8 cellular contexts compared by ENCODE assay signal in the genomic region with DNA sequence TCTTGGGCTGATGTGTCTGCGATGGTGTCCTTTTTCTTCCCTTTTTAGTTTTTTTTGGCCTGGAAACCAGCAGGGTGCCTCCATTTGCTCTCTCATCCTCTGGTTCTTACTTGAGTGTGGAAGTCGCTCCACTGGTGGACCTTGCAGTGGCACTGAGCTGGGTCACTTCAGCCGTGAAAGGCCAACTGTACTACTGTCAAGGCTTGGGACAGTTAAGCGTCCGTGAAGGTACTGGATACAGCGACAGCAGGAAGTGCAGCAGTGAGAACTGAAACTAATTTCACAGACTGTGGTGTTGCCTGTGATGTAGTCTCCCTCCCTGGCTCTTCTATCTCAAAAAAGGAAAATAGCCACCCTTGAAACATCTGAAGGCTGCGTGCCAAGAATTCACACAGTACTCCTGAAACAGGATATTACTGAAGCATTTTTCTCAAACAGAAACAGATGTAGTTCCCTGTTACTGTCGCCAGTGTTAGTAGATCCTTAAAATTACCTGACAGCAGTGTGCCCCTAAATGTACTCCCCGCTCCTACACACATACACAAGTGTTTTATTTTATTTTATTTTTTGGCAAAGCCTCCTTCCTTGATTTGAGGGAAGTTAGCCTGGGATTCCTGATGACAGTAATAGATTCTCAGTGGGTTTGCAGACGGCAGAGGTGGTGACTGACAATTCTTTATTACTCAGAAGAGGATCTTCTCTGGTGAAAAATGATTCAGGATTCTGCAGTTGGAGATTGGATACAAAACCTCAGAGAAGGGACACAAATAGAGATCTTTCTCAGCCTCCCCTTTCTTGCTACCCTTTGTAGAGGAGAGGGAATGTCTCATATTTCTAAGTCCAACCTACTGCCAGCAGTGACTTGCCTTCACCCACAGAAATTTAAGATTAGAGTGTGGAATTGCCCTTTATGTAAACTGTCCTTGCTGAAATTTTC. TPM values are rescaled to one million over a fixed set of nuclear protein-coding genes. Genes with fewer than 3 reads are reported as not detected.
DNase-seq lines count a peak whose midpoint lies in the region; ATAC-seq, FAIRE-seq and TF ChIP-seq lines count a peak whose summit lies in the region.

No MANE protein-coding gene starts in this region.

- H3K27ac Mint-ChIP-seq in activated naive CD8-positive, alpha-beta T cell treated with anti-CD3 and anti-CD28 coated beads for 36 hours: peak overlapping the region; percentile 94

- DNase-seq in GM18507 (ENCODE audit: extremely low spot score, insufficient read length, low read depth) (peak; percentile 36), NCI-H2171 treated with DMSO at 0.1 percent for 48 hours (lab: John Stamatoyannopoulos, UW) (peak; percentile 90), heart right ventricle (peak in 1 of 2 donors; percentile 84)
- DNase-seq in activated naive CD8-positive, alpha-beta T cell treated with anti-CD3 and anti-CD28 coated beads for 36 hours: peak; percentile 41
- DNase-seq in effector CD8-positive, alpha-beta T cell (lab: John Stamatoyannopoulos, UW): no peak

- H2AFZ ChIP-seq in ACC112 (ENCODE audit: low read length, unreplicated experiment): peak overlapping the region; percentile 7

- peak overlapping the region; percentile 35 for H3K9ac ChIP-seq in skeletal muscle satellite cell (ENCODE audit: low read depth, low read length)

- H3K79me2 ChIP-seq in ACC112 (ENCODE audit: control insufficient read depth, insufficient read depth, low read length, unreplicated experiment): peaks cover 72% of the 10 kb centered on the region

- peak in 1 of 9 donors; percentile 7 for TF ChIP-seq CTCF in heart right ventricle (IDR thresholded peaks at IDR 0.05)

- H3K9me3 ChIP-seq in heart right ventricle: no peaks in the 10 kb centered on the region
- no peaks in the 10 kb centered on the region for H3K9me3 ChIP-seq in skeletal muscle satellite cell (replicated peaks; ENCODE audit: low read length)

- peak overlapping the region; percentile 78 for H3K4me2 ChIP-seq in skeletal muscle satellite cell (ENCODE audit: low read length)

- no peaks in the 10 kb centered on the region for H3K27me3 Mint-ChIP-seq in activated naive CD8-positive, alpha-beta T cell treated with anti-CD3 and anti-CD28 coated beads for 36 hours

- peak overlapping the region; percentile 82 for H3K4me3 Mint-ChIP-seq in activated naive CD8-positive, alpha-beta T cell treated with anti-CD3 and anti-CD28 coated beads for 36 hours

- peaks cover 47% of the 10 kb centered on the region for H3K36me3 Mint-ChIP-seq in activated naive CD8-positive, alpha-beta T cell treated with anti-CD3 and anti-CD28 coated beads for 36 hours

- WGBS in heart right ventricle, 2 donors: 17 to 28% methylated on average over 10 of the region's 10 CpGs

- H3K4me1 Mint-ChIP-seq in activated naive CD8-positive, alpha-beta T cell treated with anti-CD3 and anti-CD28 coated beads for 36 hours: peaks cover 76% of the 10 kb centered on the region

- no peaks in the 10 kb centered on the region for H3K9me3 Mint-ChIP-seq in activated naive CD8-positive, alpha-beta T cell treated with anti-CD3 and anti-CD28 coated beads for 36 hours

- peak overlapping the region; percentile 71 for H3K27ac ChIP-seq in ACC112 (ENCODE audit: low read depth, low read length)
- peak overlapping the region; percentile 66 to 99 (median 80) for H3K27ac ChIP-seq in heart right ventricle

- peak overlapping the region; percentile 65 for H3K4me3 ChIP-seq in ACC112 (ENCODE audit: low read depth, low read length)
- peak overlapping the region in 6 of 10 donors; percentile 6 to 37 (median 26) for H3K4me3 ChIP-seq in heart right ventricle
- peak overlapping the region; percentile 55 for H3K4me3 ChIP-seq in skeletal muscle satellite cell (ENCODE audit: low read length)

- intact Hi-C loops in heart right ventricle (cut with DNase I): loop anchor here in 6 of 10 donors (5.0 to 10.0 kb wide), 3 partner anchors 37 to 59 kb away; no protein-coding TSS in a partner anchor

- ATAC-seq in HG02938 (IDR thresholded peaks at IDR 0.05; ENCODE audit: unreplicated experiment): peak; percentile 55
- peak in 7 of 8 donors; percentile 5 to 64 (median 53) for ATAC-seq in heart right ventricle

- H3K4me1 ChIP-seq in ACC112 (ENCODE audit: control insufficient read depth, insufficient read depth, low read length, unreplicated experiment) (peaks cover 49% of the 10 kb centered on the region), heart right ventricle (peaks cover 30 to 91% (median 84%) of the 10 kb centered on the region in 9 donors), skeletal muscle satellite cell (ENCODE audit: control insufficient read depth, insufficient read depth, low read length) (peaks cover 40% of the 10 kb centered on the region)

- FAIRE-seq in GM18507 (lab: Jason Lieb, UNC): peak; percentile 99

- no peaks in the 10 kb centered on the region for H3K36me3 ChIP-seq in ACC112 (ENCODE audit: insufficient read depth, low read length)
- peaks cover 0 to 15% (median 0%) of the 10 kb centered on the region in 9 donors for H3K36me3 ChIP-seq in heart right ventricle
- no peaks in the 10 kb centered on the region for H3K36me3 ChIP-seq in skeletal muscle satellite cell (ENCODE audit: insufficient read depth, low read length)

- no peaks in the 10 kb centered on the region for H3K27me3 ChIP-seq in ACC112 (ENCODE audit: insufficient read depth, low read length)
- H3K27me3 ChIP-seq in heart right ventricle: no peaks in the 10 kb centered on the region
- H3K27me3 ChIP-seq in skeletal muscle satellite cell (ENCODE audit: control insufficient read depth, insufficient read depth, low read length): no peaks in the 10 kb centered on the region

RNA-seq across cellular contexts. Expression of gene SUSD6, which starts 4.3 kb away (rescaled TPM):
- 10 to 100 TPM; 26.3 TPM for total RNA-seq in activated naive CD8-positive, alpha-beta T cell treated with anti-CD3 and anti-CD28 coated beads for 36 hours
- 10 to 100 TPM; 18.0 to 46.3 (median 25.5) TPM for total RNA-seq in heart right ventricle
- 1 to 10 TPM; 5.9 to 8.4 TPM for polyA plus RNA-seq in heart right ventricle
- total RNA-seq in skeletal muscle satellite cell (2012; rRNA removed): 5.5 and 6.3 TPM in 2 replicates

RNA-seq across cellular contexts. Expression of gene CCDC177, which starts 41.1 kb away (rescaled TPM):
- total RNA-seq in activated naive CD8-positive, alpha-beta T cell treated with anti-CD3 and anti-CD28 coated beads for 36 hours: not detected
- not detected for total RNA-seq in heart right ventricle
- under 1 TPM in 1 of 2 donors, not detected in 1; 0.03 TPM for polyA plus RNA-seq in heart right ventricle
- not detected in 2 replicates for total RNA-seq in skeletal muscle satellite cell (2012; rRNA removed)
